In the genomic region with DNA sequence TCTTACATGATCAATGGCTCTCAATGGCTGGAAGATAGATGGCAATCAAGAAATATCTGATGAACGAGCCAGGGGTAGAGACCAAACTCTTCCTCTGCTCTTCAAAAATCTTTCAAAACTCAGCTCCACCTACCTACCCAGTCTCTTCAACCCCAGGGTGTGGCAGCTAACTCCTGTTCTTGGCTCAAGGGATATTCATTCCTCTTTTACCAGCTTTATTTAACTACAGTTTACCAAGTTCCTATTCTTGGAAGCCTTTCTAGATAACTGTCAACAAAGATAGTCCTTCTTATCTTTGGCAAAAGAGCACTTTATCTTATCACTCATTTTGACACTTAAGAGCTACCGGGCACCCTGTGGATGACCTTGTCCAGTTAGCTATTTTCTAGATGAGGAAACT, we compare ENCODE assay signal across 22 cellular contexts.
"Had no signal": no experiment of that assay in that cellular context is flagged by ENCODE, and none has a peak within 500 bp of the region (broad histone marks: within the 10 kb centered on the region; RNA-seq: fewer than 3 reads in every experiment).

No MANE protein-coding gene starts in this region.

- H3K9me3 Mint-ChIP-seq: naive thymus-derived CD8-positive, alpha-beta T cell; stimulated activated naive B cell treated with anti-CD40 and anti-IgM and Interleukin-4, amounts not matched to agents 10 μg/mL and 1 μg/mL and 100 μg/mL, for 72 hours; stimulated activated naive CD8-positive, alpha-beta T cell treated with anti-CD3 and anti-CD28 coated beads, Interleukin-15, Interleukin-2, amounts not matched to agents 100 ng/mL and 50 ng/mL, for 24 hours had no signal

- H3K36me3 Mint-ChIP-seq: naive thymus-derived CD8-positive, alpha-beta T cell; stimulated activated naive B cell treated with anti-CD40 and anti-IgM and Interleukin-4, amounts not matched to agents 10 μg/mL and 1 μg/mL and 100 μg/mL, for 72 hours had no signal

- H3K4me3 ChIP-seq: gastrocnemius medialis, pancreas, right lobe of liver, suprapubic skin, transverse colon had no signal

- H3K27ac Mint-ChIP-seq: stimulated activated naive B cell treated with anti-CD40 and anti-IgM and Interleukin-4, amounts not matched to agents 10 μg/mL and 1 μg/mL and 100 μg/mL, for 72 hours; stimulated activated naive CD8-positive, alpha-beta T cell treated with anti-CD3 and anti-CD28 coated beads, Interleukin-15, Interleukin-2, amounts not matched to agents 100 ng/mL and 50 ng/mL, for 24 hours had no signal

- H3K36me3 ChIP-seq: gastrocnemius medialis, neutrophil, pancreas, right lobe of liver, suprapubic skin, transverse colon had no signal

- H3K27ac ChIP-seq: epithelial cell of prostate, gastrocnemius medialis, neutrophil, pancreas, right lobe of liver, suprapubic skin, transverse colon had no signal

- H3K4me1 Mint-ChIP-seq: stimulated activated naive B cell treated with anti-CD40 and anti-IgM and Interleukin-4, amounts not matched to agents 10 μg/mL and 1 μg/mL and 100 μg/mL, for 72 hours had no signal

- H3K4me1 ChIP-seq: pancreas, right lobe of liver had no signal

- H3K9me3 ChIP-seq: gastrocnemius medialis, neutrophil, pancreas, right lobe of liver, suprapubic skin, transverse colon had no signal

- DNase-seq: cerebellar nuclear complex; cortex of kidney; foreskin fibroblast; gastrocnemius medialis; head of caudate nucleus; left cardiac atrium; mesenchymal stem cell; midbrain; naive thymus-derived CD8-positive, alpha-beta T cell; pancreas; retina; right lobe of liver; small intestine; stimulated activated CD4-positive, alpha-beta T cell treated with anti-CD3 and anti-CD28 coated beads, Interleukin-15, amount 100 ng/mL, for 24 hours; stimulated activated CD4-positive, alpha-beta T cell treated with anti-CD3 and anti-CD28 coated beads, Interleukin-2, amount 100 ng/mL, for 48 hours; stimulated activated naive B cell treated with anti-CD40 and anti-IgM and Interleukin-4, amounts not matched to agents 10 μg/mL and 1 μg/mL and 100 μg/mL, for 72 hours; transverse colon had no signal

- H3K27me3 ChIP-seq: gastrocnemius medialis, neutrophil, pancreas, right lobe of liver, suprapubic skin, transverse colon had no signal

- ATAC-seq: esophagus mucosa; gastrocnemius medialis; naive thymus-derived CD8-positive, alpha-beta T cell; pancreas; right lobe of liver; stimulated activated naive B cell treated with anti-CD40 and anti-IgM and Interleukin-4, amounts not matched to agents 10 μg/mL and 1 μg/mL and 100 μg/mL, for 72 hours had no signal

- H3K27me3 Mint-ChIP-seq: stimulated activated naive CD8-positive, alpha-beta T cell treated with anti-CD3 and anti-CD28 coated beads, Interleukin-15, Interleukin-2, amounts not matched to agents 100 ng/mL and 50 ng/mL, for 24 hours had no signal

- H3K4me3 Mint-ChIP-seq: naive thymus-derived CD8-positive, alpha-beta T cell; stimulated activated naive B cell treated with anti-CD40 and anti-IgM and Interleukin-4, amounts not matched to agents 10 μg/mL and 1 μg/mL and 100 μg/mL, for 72 hours; stimulated activated naive CD8-positive, alpha-beta T cell treated with anti-CD3 and anti-CD28 coated beads, Interleukin-15, Interleukin-2, amounts not matched to agents 100 ng/mL and 50 ng/mL, for 24 hours had no signal
